1 cellular context compared by ENCODE assay signal in the genomic region with DNA sequence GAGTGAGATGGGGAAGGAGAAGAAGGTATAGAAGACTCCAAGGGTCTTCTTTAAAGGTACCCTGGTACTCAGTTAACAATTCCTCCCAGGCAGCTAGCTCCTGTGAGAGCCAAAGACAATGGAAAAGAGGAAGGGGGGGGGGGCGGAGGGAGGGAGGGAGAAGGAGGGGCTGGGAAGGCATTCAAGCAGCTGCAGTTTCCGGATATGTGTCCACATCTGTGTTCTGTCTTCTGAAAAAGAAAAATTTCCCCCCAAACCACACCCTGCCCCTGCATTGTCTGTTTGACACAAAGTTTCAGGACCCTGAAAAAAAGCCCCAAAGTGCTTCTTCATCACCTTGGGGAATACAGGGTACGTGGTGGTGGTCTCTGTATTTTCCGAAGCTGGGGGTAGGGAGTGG.
TF ChIP-seq lines count a peak whose summit lies in the region.

No MANE protein-coding gene starts in this region.

TF ChIP-seq in WTC11, 78 proteins besides CTCF, POLR2A, EP300 and RAD21 (continued from another document):
- TF ChIP-seq, protein P1, sequence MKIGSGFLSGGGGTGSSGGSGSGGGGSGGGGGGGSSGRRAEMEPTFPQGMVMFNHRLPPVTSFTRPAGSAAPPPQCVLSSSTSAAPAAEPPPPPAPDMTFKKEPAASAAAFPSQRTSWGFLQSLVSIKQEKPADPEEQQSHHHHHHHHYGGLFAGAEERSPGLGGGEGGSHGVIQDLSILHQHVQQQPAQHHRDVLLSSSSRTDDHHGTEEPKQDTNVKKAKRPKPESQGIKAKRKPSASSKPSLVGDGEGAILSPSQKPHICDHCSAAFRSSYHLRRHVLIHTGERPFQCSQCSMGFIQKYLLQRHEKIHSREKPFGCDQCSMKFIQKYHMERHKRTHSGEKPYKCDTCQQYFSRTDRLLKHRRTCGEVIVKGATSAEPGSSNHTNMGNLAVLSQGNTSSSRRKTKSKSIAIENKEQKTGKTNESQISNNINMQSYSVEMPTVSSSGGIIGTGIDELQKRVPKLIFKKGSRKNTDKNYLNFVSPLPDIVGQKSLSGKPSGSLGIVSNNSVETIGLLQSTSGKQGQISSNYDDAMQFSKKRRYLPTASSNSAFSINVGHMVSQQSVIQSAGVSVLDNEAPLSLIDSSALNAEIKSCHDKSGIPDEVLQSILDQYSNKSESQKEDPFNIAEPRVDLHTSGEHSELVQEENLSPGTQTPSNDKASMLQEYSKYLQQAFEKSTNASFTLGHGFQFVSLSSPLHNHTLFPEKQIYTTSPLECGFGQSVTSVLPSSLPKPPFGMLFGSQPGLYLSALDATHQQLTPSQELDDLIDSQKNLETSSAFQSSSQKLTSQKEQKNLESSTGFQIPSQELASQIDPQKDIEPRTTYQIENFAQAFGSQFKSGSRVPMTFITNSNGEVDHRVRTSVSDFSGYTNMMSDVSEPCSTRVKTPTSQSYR (CRISPR knock-in tag; IDR thresholded peaks at IDR 0.05) = no peak
- TF ChIP-seq, protein P2, sequence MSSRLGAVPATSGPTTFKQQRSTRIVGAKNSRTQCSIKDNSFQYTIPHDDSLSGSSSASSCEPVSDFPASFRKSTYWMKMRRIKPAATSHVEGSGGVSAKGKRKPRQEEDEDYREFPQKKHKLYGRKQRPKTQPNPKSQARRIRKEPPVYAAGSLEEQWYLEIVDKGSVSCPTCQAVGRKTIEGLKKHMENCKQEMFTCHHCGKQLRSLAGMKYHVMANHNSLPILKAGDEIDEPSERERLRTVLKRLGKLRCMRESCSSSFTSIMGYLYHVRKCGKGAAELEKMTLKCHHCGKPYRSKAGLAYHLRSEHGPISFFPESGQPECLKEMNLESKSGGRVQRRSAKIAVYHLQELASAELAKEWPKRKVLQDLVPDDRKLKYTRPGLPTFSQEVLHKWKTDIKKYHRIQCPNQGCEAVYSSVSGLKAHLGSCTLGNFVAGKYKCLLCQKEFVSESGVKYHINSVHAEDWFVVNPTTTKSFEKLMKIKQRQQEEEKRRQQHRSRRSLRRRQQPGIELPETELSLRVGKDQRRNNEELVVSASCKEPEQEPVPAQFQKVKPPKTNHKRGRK (CRISPR knock-in tag; IDR thresholded peaks at IDR 0.05; ENCODE audit: borderline replicate concordance) = no peak
- no peak for TF ChIP-seq ESRRA (CRISPR knock-in tag; IDR thresholded peaks at IDR 0.05; ENCODE audit: borderline replicate concordance)
- no peak for TF ChIP-seq SMAD4 (CRISPR knock-in tag; IDR thresholded peaks at IDR 0.05)
- no peak for TF ChIP-seq ELF4 (CRISPR knock-in tag; IDR thresholded peaks at IDR 0.05; ENCODE audit: low read depth)
- TF ChIP-seq ZNF219 (CRISPR knock-in tag; IDR thresholded peaks at IDR 0.05; ENCODE audit: borderline replicate concordance) = no peak
- no peak for TF ChIP-seq ZBTB21 (CRISPR knock-in tag; IDR thresholded peaks at IDR 0.05; ENCODE audit: borderline replicate concordance)
- TF ChIP-seq, protein P3, sequence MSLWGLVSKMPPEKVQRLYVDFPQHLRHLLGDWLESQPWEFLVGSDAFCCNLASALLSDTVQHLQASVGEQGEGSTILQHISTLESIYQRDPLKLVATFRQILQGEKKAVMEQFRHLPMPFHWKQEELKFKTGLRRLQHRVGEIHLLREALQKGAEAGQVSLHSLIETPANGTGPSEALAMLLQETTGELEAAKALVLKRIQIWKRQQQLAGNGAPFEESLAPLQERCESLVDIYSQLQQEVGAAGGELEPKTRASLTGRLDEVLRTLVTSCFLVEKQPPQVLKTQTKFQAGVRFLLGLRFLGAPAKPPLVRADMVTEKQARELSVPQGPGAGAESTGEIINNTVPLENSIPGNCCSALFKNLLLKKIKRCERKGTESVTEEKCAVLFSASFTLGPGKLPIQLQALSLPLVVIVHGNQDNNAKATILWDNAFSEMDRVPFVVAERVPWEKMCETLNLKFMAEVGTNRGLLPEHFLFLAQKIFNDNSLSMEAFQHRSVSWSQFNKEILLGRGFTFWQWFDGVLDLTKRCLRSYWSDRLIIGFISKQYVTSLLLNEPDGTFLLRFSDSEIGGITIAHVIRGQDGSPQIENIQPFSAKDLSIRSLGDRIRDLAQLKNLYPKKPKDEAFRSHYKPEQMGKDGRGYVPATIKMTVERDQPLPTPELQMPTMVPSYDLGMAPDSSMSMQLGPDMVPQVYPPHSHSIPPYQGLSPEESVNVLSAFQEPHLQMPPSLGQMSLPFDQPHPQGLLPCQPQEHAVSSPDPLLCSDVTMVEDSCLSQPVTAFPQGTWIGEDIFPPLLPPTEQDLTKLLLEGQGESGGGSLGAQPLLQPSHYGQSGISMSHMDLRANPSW (CRISPR knock-in tag; conservative IDR thresholded peaks at IDR 0.05; ENCODE audit: low read depth) = no peak
- no peak for TF ChIP-seq GTF2I (CRISPR knock-in tag; conservative IDR thresholded peaks at IDR 0.05)
- no peak for TF ChIP-seq EMX1 (CRISPR knock-in tag; IDR thresholded peaks at IDR 0.05)
